ENCODE assay signal across 8 cellular contexts in genomic region chr5:32942225-32942989, GRCh38.
DNase-seq lines count a peak whose midpoint lies in the region; ATAC-seq and TF ChIP-seq lines count a peak whose summit lies in the region.

No MANE protein-coding gene starts in this region.

- H3K4ac ChIP-seq in mesendoderm (ENCODE audit: low read depth, low read length), result no peak overlapping the region

- no peaks in the 10 kb centered on the region for H3K36me3 Mint-ChIP-seq in WTC11

- no peak overlapping the region for H4K5ac ChIP-seq in mesendoderm (ENCODE audit: low read length)

- H3K4me3 ChIP-seq in mesendoderm (ENCODE audit: low read length) (no peak overlapping the region), ovary (no peak overlapping the region)

- DNase-seq in ELR (ENCODE audit: low read depth), result peak; percentile 55
- DNase-seq in HuH-7.5 (ENCODE audit: low spot score), result peak; percentile 2
- peak; percentile 29 for DNase-seq in WTC11 (ENCODE audit: low spot score)
- peak; percentile 76 for DNase-seq in mesendoderm
- no peak for DNase-seq in stimulated activated CD4-positive, alpha-beta T cell treated with anti-CD3 and anti-CD28 coated beads, Interleukin-4, amount 100 ng/mL, for 4 hours
- DNase-seq in ovary, result no peak
- no peak for DNase-seq in activated T-cell treated with anti-CD3 and anti-CD28 coated beads for 4 hours

- ATAC-seq in GM19468 (IDR thresholded peaks at IDR 0.05; ENCODE audit: extremely low read depth, unreplicated experiment) (peak; percentile 67), WTC11 (peak; percentile 87)

- no peaks in the 10 kb centered on the region for H3K79me2 ChIP-seq in mesendoderm (ENCODE audit: control insufficient read depth, insufficient read depth, low read length)

- no peak overlapping the region for H3K4me3 Mint-ChIP-seq in WTC11

- TF ChIP-seq EP300 in ovary (IDR thresholded peaks at IDR 0.05), result no peak

- intact Hi-C loops in ovary (cut with DNase I), result no loop called here

- no peaks in the 10 kb centered on the region for H3K36me3 ChIP-seq in mesendoderm (ENCODE audit: control insufficient read depth, insufficient read depth, low read length)
- H3K36me3 ChIP-seq in ovary, result no peaks in the 10 kb centered on the region

- H3K9ac ChIP-seq in mesendoderm (ENCODE audit: low read length), result no peak overlapping the region

- no peaks in the 10 kb centered on the region for H3K27me3 Mint-ChIP-seq in WTC11 (ENCODE audit: low read depth)

- H3K56ac ChIP-seq in mesendoderm (ENCODE audit: low read length), result no peak overlapping the region

- H3K9me3 ChIP-seq in ovary, result no peaks in the 10 kb centered on the region

- no peaks in the 10 kb centered on the region for H3K4me1 Mint-ChIP-seq in WTC11

- H2AK5ac ChIP-seq in mesendoderm (ENCODE audit: low read length), result no peak overlapping the region

- no peak overlapping the region for H3K27ac Mint-ChIP-seq in WTC11

- TF ChIP-seq CTCF in WTC11 (IDR thresholded peaks at IDR 0.05), result peak; percentile 67; the same call in 1 of the 2 replicates
- TF ChIP-seq CTCF in ovary (IDR thresholded peaks at IDR 0.05), result no peak

- H3K4me2 ChIP-seq in mesendoderm (ENCODE audit: low read length), result no peak overlapping the region

- no CpG with 5 or more reads among the region's 6 CpGs for WGBS in mesendoderm (ENCODE audit: extremely low coverage, insufficient coverage, low lambda C conversion rate)
- 84 to 86% (median 86%) methylated on average over 6 of the region's 6 CpGs for WGBS in ovary, 3 donors

- H3K27me3 ChIP-seq in mesendoderm (ENCODE audit: insufficient read depth, low read length, poor library complexity), result no peaks in the 10 kb centered on the region
- H3K27me3 ChIP-seq in ovary, result no peaks in the 10 kb centered on the region

- no peak overlapping the region for H4K8ac ChIP-seq in mesendoderm (ENCODE audit: low read depth, low read length)

- no peak overlapping the region for H2BK120ac ChIP-seq in mesendoderm (ENCODE audit: low read depth, low read length)

- CTCF ChIA-PET in WTC11 (lab: Charles Lee), result no interaction called here

- no peaks in the 10 kb centered on the region for H3K79me1 ChIP-seq in mesendoderm (ENCODE audit: low read length)

- POLR2A ChIA-PET in WTC11 (lab: Charles Lee), result no interaction called here

- H3K4me1 ChIP-seq in mesendoderm (ENCODE audit: control insufficient read depth, low read depth, low read length), result no peaks in the 10 kb centered on the region
- no peaks in the 10 kb centered on the region for H3K4me1 ChIP-seq in ovary (ENCODE audit: insufficient read depth)

- no peak overlapping the region for H2BK5ac ChIP-seq in mesendoderm (ENCODE audit: low read length)

- no peak overlapping the region for H3K23ac ChIP-seq in mesendoderm (ENCODE audit: low read length)

- H3K9me3 Mint-ChIP-seq in WTC11, result peaks cover 9% of the 10 kb centered on the region

- H3K18ac ChIP-seq in mesendoderm (ENCODE audit: low read length), result no peak overlapping the region

- H2BK15ac ChIP-seq in mesendoderm (replicated peaks; ENCODE audit: low read depth), result no peak overlapping the region

- H3K27ac ChIP-seq in mesendoderm (ENCODE audit: low read depth, low read length) (no peak overlapping the region), ovary (no peak overlapping the region)

- TF ChIP-seq POLR2A in ovary (IDR thresholded peaks at IDR 0.05), result no peak

TF ChIP-seq in WTC11, 78 proteins besides CTCF, POLR2A, EP300 and RAD21:
- TF ChIP-seq, protein P1, sequence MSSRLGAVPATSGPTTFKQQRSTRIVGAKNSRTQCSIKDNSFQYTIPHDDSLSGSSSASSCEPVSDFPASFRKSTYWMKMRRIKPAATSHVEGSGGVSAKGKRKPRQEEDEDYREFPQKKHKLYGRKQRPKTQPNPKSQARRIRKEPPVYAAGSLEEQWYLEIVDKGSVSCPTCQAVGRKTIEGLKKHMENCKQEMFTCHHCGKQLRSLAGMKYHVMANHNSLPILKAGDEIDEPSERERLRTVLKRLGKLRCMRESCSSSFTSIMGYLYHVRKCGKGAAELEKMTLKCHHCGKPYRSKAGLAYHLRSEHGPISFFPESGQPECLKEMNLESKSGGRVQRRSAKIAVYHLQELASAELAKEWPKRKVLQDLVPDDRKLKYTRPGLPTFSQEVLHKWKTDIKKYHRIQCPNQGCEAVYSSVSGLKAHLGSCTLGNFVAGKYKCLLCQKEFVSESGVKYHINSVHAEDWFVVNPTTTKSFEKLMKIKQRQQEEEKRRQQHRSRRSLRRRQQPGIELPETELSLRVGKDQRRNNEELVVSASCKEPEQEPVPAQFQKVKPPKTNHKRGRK (CRISPR knock-in tag; IDR thresholded peaks at IDR 0.05; ENCODE audit: borderline replicate concordance), result peak; percentile 98
- no peak for TF ChIP-seq ESRRA (CRISPR knock-in tag; IDR thresholded peaks at IDR 0.05; ENCODE audit: borderline replicate concordance)

Comparison
In these comparisons a context has a peak if more than half of its experiments do, and no peak if none do; other contexts are left out.
1. DNase-seq: peak in ELR (single experiment), HuH-7.5 (single experiment), WTC11 (single experiment) and mesendoderm (single experiment); none in stimulated activated CD4-positive, alpha-beta T cell treated with anti-CD3 and anti-CD28 coated beads, Interleukin-4, amount 100 ng/mL, for 4 hours (0 of 2), ovary (0 of 5) and activated T-cell treated with anti-CD3 and anti-CD28 coated beads for 4 hours (single experiment).